ENCODE assay signal across 8 cellular contexts in genomic region chr15:90870354-90871096, GRCh38. TPM values are rescaled to one million over a fixed set of nuclear protein-coding genes. Genes with fewer than 3 reads are reported as not detected.
DNase-seq lines count a peak whose midpoint lies in the region; ATAC-seq and TF ChIP-seq lines count a peak whose summit lies in the region.

No MANE protein-coding gene starts in this region.

- TF ChIP-seq CTCF in WTC11 (IDR thresholded peaks at IDR 0.05), result no peak
- no peak for TF ChIP-seq CTCF in retinal pigment epithelial cell (conservative IDR thresholded peaks at IDR 0.05; ENCODE audit: low read depth, low read length)

- H3K36me3 Mint-ChIP-seq in WTC11, result no peaks in the 10 kb centered on the region

- H3K27ac Mint-ChIP-seq in WTC11, result peak overlapping the region; percentile 91

- H3K9me3 Mint-ChIP-seq in WTC11, result no peaks in the 10 kb centered on the region

- CTCF ChIA-PET in WTC11 (lab: Charles Lee), result interaction anchor here (1.0 to 4.9 kb wide), 6 partner anchors 15 to 86 kb away, joined by 3 to 27 read pairs (median 7); partner anchors contain the start of gene HDDC3

- DNase-seq in activated CD8-positive, alpha-beta memory T cell treated with anti-CD3 and anti-CD28 coated beads, Interleukin-2, amount 50 U/mL, for 48 hours, result peak; percentile 65
- no peak for DNase-seq in activated CD8-positive, alpha-beta memory T cell treated with anti-CD3 and anti-CD28 coated beads, Interleukin-2, amount 50 U/mL, for 4 hours
- DNase-seq in WTC11 (ENCODE audit: low spot score) (no peak), foreskin melanocyte (peak; percentile 24), retinal pigment epithelial cell (ENCODE audit: low read depth) (no peak), kidney glomerular epithelial cell (lab: John Stamatoyannopoulos, UW) (no peak), NCI-H1694 treated with DMSO at 0.1 percent for 48 hours (lab: John Stamatoyannopoulos, UW) (no peak)

- H3K27me3 Mint-ChIP-seq in WTC11 (ENCODE audit: low read depth), result no peaks in the 10 kb centered on the region; the same call in 1 of the 2 replicates

- POLR2A ChIA-PET in WTC11 (lab: Charles Lee), result interaction anchor here (1.3 to 4.6 kb wide), 3 partner anchors 11 to 31 kb away, joined by 4 to 22 read pairs (median 8); partner anchors contain the start of gene FES

- H3K4me3 ChIP-seq in retinal pigment epithelial cell (ENCODE audit: low read length), result peak overlapping the region; percentile 72

- H3K4me3 Mint-ChIP-seq in WTC11, result peak overlapping the region; percentile 75

- no peak for ATAC-seq in WTC11
- no peak for ATAC-seq in GM21529 (IDR thresholded peaks at IDR 0.05; ENCODE audit: unreplicated experiment)

- peaks cover 60% of the 10 kb centered on the region for H3K4me1 Mint-ChIP-seq in WTC11

TF ChIP-seq in WTC11, 78 proteins besides CTCF, POLR2A, EP300 and RAD21:
- no peak for TF ChIP-seq MAX (CRISPR knock-in tag; IDR thresholded peaks at IDR 0.05)
- no peak for TF ChIP-seq USF1 (CRISPR knock-in tag; IDR thresholded peaks at IDR 0.05)
- no peak for TF ChIP-seq E2F1 (CRISPR knock-in tag; IDR thresholded peaks at IDR 0.05)
- TF ChIP-seq ZNF416 (CRISPR knock-in tag; IDR thresholded peaks at IDR 0.05), result no peak
- peak; percentile 65; the same call in 1 of the 2 replicates for TF ChIP-seq PRDM15 (CRISPR knock-in tag; IDR thresholded peaks at IDR 0.05)
- no peak for TF ChIP-seq TEAD4 (CRISPR knock-in tag; IDR thresholded peaks at IDR 0.05)
- no peak for TF ChIP-seq FOXK1 (CRISPR knock-in tag; IDR thresholded peaks at IDR 0.05)
- TF ChIP-seq ZBTB43 (CRISPR knock-in tag; IDR thresholded peaks at IDR 0.05), result no peak

RNA-seq across cellular contexts. Expression of gene FURIN, which starts 2.1 kb away (rescaled TPM):
- total RNA-seq in WTC11 (2021), result 36.8 to 46.3 TPM (median 38.6 TPM) in 3 replicates

RNA-seq across cellular contexts. Expression of gene FES, which starts 13.8 kb away (rescaled TPM):
- 9.7 to 10.2 TPM (median 10.0 TPM) in 3 replicates for total RNA-seq in WTC11 (2021)

RNA-seq across cellular contexts. Expression of gene MAN2A2, which starts 32.6 kb away (rescaled TPM):
- 27.9 to 31.5 TPM (median 31.0 TPM) in 3 replicates for total RNA-seq in WTC11 (2021)

Comparison
In these comparisons a context has a peak if more than half of its experiments do, and no peak if none do; other contexts are left out.
1. DNase-seq: peak in activated CD8-positive, alpha-beta memory T cell treated with anti-CD3 and anti-CD28 coated beads, Interleukin-2, amount 50 U/mL, for 48 hours (single experiment) and foreskin melanocyte (single experiment); none in activated CD8-positive, alpha-beta memory T cell treated with anti-CD3 and anti-CD28 coated beads, Interleukin-2, amount 50 U/mL, for 4 hours (single experiment), WTC11 (single experiment), retinal pigment epithelial cell (single experiment), kidney glomerular epithelial cell (single experiment) and NCI-H1694 treated with DMSO at 0.1 percent for 48 hours (single experiment).